25 cellular contexts compared by ENCODE assay signal in genomic region chr19:43510713-43511112, GRCh38. TPM values are rescaled to one million over a fixed set of nuclear protein-coding genes. Genes with fewer than 3 reads are reported as not detected.
DNase-seq lines count a peak whose midpoint lies in the region; ATAC-seq and TF ChIP-seq lines count a peak whose summit lies in the region.
"Had no signal": no experiment of that assay in that cellular context is flagged by ENCODE, and none has a peak within 500 bp of the region (broad histone marks: within the 10 kb centered on the region; RNA-seq: fewer than 3 reads in every experiment).

No MANE protein-coding gene starts in this region.

- intact Hi-C loops in activated naive CD4-positive, alpha-beta T cell treated with anti-CD3 and anti-CD28 coated beads for 36 hours (cut with micrococcal nuclease) = no loop called here

- no peaks in the 10 kb centered on the region for H3K27me3 ChIP-seq in CD4-positive, CD25-positive, alpha-beta regulatory T cell (ENCODE audit: control insufficient read depth, insufficient read depth, low read length)
- H3K27me3 ChIP-seq: BLaER1 treated with 17β-estradiol and CSF1 and Interleukin-3, amounts not matched to agents 10 nM and 100 nM had no signal

- H3K9me3 Mint-ChIP-seq in CD4-positive, CD25-positive, alpha-beta regulatory T cell = no peaks in the 10 kb centered on the region
- no peaks in the 10 kb centered on the region for H3K9me3 Mint-ChIP-seq in effector memory CD8-positive, alpha-beta T cell
- H3K9me3 Mint-ChIP-seq in progenitor cell of endocrine pancreas (ENCODE audit: low read depth) = no peaks in the 10 kb centered on the region
- H3K9me3 Mint-ChIP-seq in activated naive CD4-positive, alpha-beta T cell treated with anti-CD3 and anti-CD28 coated beads for 36 hours = no peaks in the 10 kb centered on the region
- H3K9me3 Mint-ChIP-seq: CD8-positive, alpha-beta memory T cell had no signal

- H3K9me3 ChIP-seq in CD4-positive, CD25-positive, alpha-beta regulatory T cell (ENCODE audit: control insufficient read depth in 2 of 2, low read length in 2 of 2) = no peaks in the 10 kb centered on the region
- H3K9me3 ChIP-seq: A549; BLaER1 treated with 17β-estradiol and CSF1 and Interleukin-3, amounts not matched to agents 10 nM and 100 nM had no signal

- peaks cover 21% of the 10 kb centered on the region for H3K36me3 Mint-ChIP-seq in CD4-positive, CD25-positive, alpha-beta regulatory T cell
- peaks cover 32% of the 10 kb centered on the region for H3K36me3 Mint-ChIP-seq in effector memory CD8-positive, alpha-beta T cell (ENCODE audit: insufficient read depth)
- H3K36me3 Mint-ChIP-seq in progenitor cell of endocrine pancreas (ENCODE audit: insufficient read depth) = peaks cover 10% of the 10 kb centered on the region
- H3K36me3 Mint-ChIP-seq in activated naive CD4-positive, alpha-beta T cell treated with anti-CD3 and anti-CD28 coated beads for 36 hours (ENCODE audit: low read depth) = peaks cover 16% of the 10 kb centered on the region

- H3K4me1 ChIP-seq in CD4-positive, CD25-positive, alpha-beta regulatory T cell (ENCODE audit: control insufficient read depth, insufficient read depth, low read length, poor library complexity, severe bottlenecking) = peaks cover 4% of the 10 kb centered on the region
- H3K4me1 ChIP-seq: A549 had no signal

- H3K27ac ChIP-seq in CD4-positive, CD25-positive, alpha-beta regulatory T cell (ENCODE audit: insufficient read depth, low read length, poor library complexity, severe bottlenecking) = no peak overlapping the region
- H3K27ac ChIP-seq: 22Rv1, A549, C4-2B had no signal

- CTCF ChIA-PET in activated naive CD4-positive, alpha-beta T cell treated with anti-CD3 and anti-CD28 coated beads for 36 hours (lab: Charles Lee) = interaction anchor here (1.0 to 1.8 kb wide), 3 partner anchors 9 to 63 kb away, joined by 3 to 12 read pairs (median 8); no protein-coding TSS in a partner anchor

- peaks cover 2 to 7% (median 5%) of the 10 kb centered on the region in 4 donors for H3K4me1 Mint-ChIP-seq in CD4-positive, CD25-positive, alpha-beta regulatory T cell
- peaks cover 0 to 1% of the 10 kb centered on the region in 2 donors for H3K4me1 Mint-ChIP-seq in effector memory CD8-positive, alpha-beta T cell (ENCODE audit: low read depth in 2 of 2)
- no peaks in the 10 kb centered on the region for H3K4me1 Mint-ChIP-seq in progenitor cell of endocrine pancreas (ENCODE audit: low read depth)
- H3K4me1 Mint-ChIP-seq in activated naive CD4-positive, alpha-beta T cell treated with anti-CD3 and anti-CD28 coated beads for 36 hours (ENCODE audit: low read depth) = no peaks in the 10 kb centered on the region
- H3K4me1 Mint-ChIP-seq: B cell had no signal

- TF ChIP-seq CTCF in progenitor cell of endocrine pancreas (IDR thresholded peaks at IDR 0.05; ENCODE audit: unreplicated experiment) = no peak

- no peak overlapping the region for H3K4me3 ChIP-seq in CD4-positive, CD25-positive, alpha-beta regulatory T cell (ENCODE audit: low read depth, low read length)
- H3K4me3 ChIP-seq: A549; BLaER1 treated with 17β-estradiol and CSF1 and Interleukin-3, amounts not matched to agents 10 nM and 100 nM; GM12878 had no signal

- ATAC-seq in CD4-positive, CD25-positive, alpha-beta regulatory T cell (ENCODE audit: low read depth in 2 of 2) = no peak
- no peak for ATAC-seq in effector memory CD8-positive, alpha-beta T cell (replicated peaks)
- ATAC-seq: A549, GM12878 had no signal

- H3K36me3 ChIP-seq in CD4-positive, CD25-positive, alpha-beta regulatory T cell (ENCODE audit: control insufficient read depth, insufficient read depth, low read length) = peaks cover 11% of the 10 kb centered on the region

- no peak for DNase-seq in CD4-positive, CD25-positive, alpha-beta regulatory T cell
- no peak for DNase-seq in effector memory CD8-positive, alpha-beta T cell
- DNase-seq in progenitor cell of endocrine pancreas (ENCODE audit: low spot score, unreplicated experiment) (no peak), NCI-H69 (lab: John Stamatoyannopoulos, UW) (no peak)
- no peak for DNase-seq in activated naive CD4-positive, alpha-beta T cell treated with anti-CD3 and anti-CD28 coated beads for 36 hours
- DNase-seq: AML-193; CD4-positive, alpha-beta memory T cell; CD8-positive, alpha-beta memory T cell; COR-L47; DMS 273 treated with DMSO at 0.1 percent for 48 hours; DMS153; DMS53; DMS79; DND-41; EL; GDM1 had no signal

- no peaks in the 10 kb centered on the region for H3K27me3 Mint-ChIP-seq in CD4-positive, CD25-positive, alpha-beta regulatory T cell
- no peaks in the 10 kb centered on the region for H3K27me3 Mint-ChIP-seq in effector memory CD8-positive, alpha-beta T cell
- no peaks in the 10 kb centered on the region for H3K27me3 Mint-ChIP-seq in progenitor cell of endocrine pancreas
- H3K27me3 Mint-ChIP-seq in activated naive CD4-positive, alpha-beta T cell treated with anti-CD3 and anti-CD28 coated beads for 36 hours (ENCODE audit: low read depth) = no peaks in the 10 kb centered on the region
- H3K27me3 Mint-ChIP-seq: B cell; CD4-positive, alpha-beta memory T cell; CD8-positive, alpha-beta memory T cell had no signal

- H3K27ac Mint-ChIP-seq in CD4-positive, CD25-positive, alpha-beta regulatory T cell = peak overlapping the region in 2 of 3 donors; percentile 36 to 74
- peak overlapping the region; percentile 49 for H3K27ac Mint-ChIP-seq in effector memory CD8-positive, alpha-beta T cell
- peak overlapping the region; percentile 73 for H3K27ac Mint-ChIP-seq in progenitor cell of endocrine pancreas
- no peak overlapping the region for H3K27ac Mint-ChIP-seq in activated naive CD4-positive, alpha-beta T cell treated with anti-CD3 and anti-CD28 coated beads for 36 hours
- H3K27ac Mint-ChIP-seq: B cell had no signal

- peak overlapping the region in 1 of 4 donors; percentile 67 for H3K4me3 Mint-ChIP-seq in CD4-positive, CD25-positive, alpha-beta regulatory T cell
- H3K4me3 Mint-ChIP-seq in effector memory CD8-positive, alpha-beta T cell = no peak overlapping the region
- H3K4me3 Mint-ChIP-seq in progenitor cell of endocrine pancreas (ENCODE audit: low read depth) = no peak overlapping the region
- H3K4me3 Mint-ChIP-seq in activated naive CD4-positive, alpha-beta T cell treated with anti-CD3 and anti-CD28 coated beads for 36 hours = no peak overlapping the region
- H3K4me3 Mint-ChIP-seq: B cell; CD4-positive, alpha-beta memory T cell; CD8-positive, alpha-beta memory T cell had no signal

RNA-seq across cellular contexts. Expression of gene PHLDB3, which starts 6.2 kb away (rescaled TPM):
- total RNA-seq in CD4-positive, CD25-positive, alpha-beta regulatory T cell = 64.1 TPM
- 1 to 10 TPM; 1.5 to 4.4 (median 3.6) TPM for polyA plus RNA-seq in CD4-positive, CD25-positive, alpha-beta regulatory T cell
- total RNA-seq in progenitor cell of endocrine pancreas = 20.3 and 23.4 TPM in 2 replicates
- 10 to 100 TPM; 12.9 to 14.9 TPM for total RNA-seq in activated naive CD4-positive, alpha-beta T cell treated with anti-CD3 and anti-CD28 coated beads for 36 hours

RNA-seq across cellular contexts. Expression of gene ETHE1, which starts 16.3 kb away (rescaled TPM):
- 22.8 TPM for total RNA-seq in CD4-positive, CD25-positive, alpha-beta regulatory T cell
- 10 to 100 TPM; 55.1 to 73.5 (median 64.4) TPM for polyA plus RNA-seq in CD4-positive, CD25-positive, alpha-beta regulatory T cell
- 24.4 and 28.0 TPM in 2 replicates for total RNA-seq in progenitor cell of endocrine pancreas
- 10 to 100 TPM; 62.1 to 64.4 TPM for total RNA-seq in activated naive CD4-positive, alpha-beta T cell treated with anti-CD3 and anti-CD28 coated beads for 36 hours

RNA-seq across cellular contexts. Expression of gene ZNF575, which starts 22.3 kb away (rescaled TPM):
- total RNA-seq in CD4-positive, CD25-positive, alpha-beta regulatory T cell = 3.3 TPM
- polyA plus RNA-seq in CD4-positive, CD25-positive, alpha-beta regulatory T cell = 1 to 10 TPM in 3 of 4 donors, under 1 TPM in 1; 0.83 to 1.6 (median 1.3) TPM
- 0.60 and 0.74 TPM in 2 replicates for total RNA-seq in progenitor cell of endocrine pancreas
- total RNA-seq in activated naive CD4-positive, alpha-beta T cell treated with anti-CD3 and anti-CD28 coated beads for 36 hours = 1 to 10 TPM; 3.1 to 5.2 TPM
- total RNA-seq: Daoy, G401 had no signal

RNA-seq across cellular contexts. Expression of gene LYPD3, which starts 45.3 kb away (rescaled TPM):
- total RNA-seq in CD4-positive, CD25-positive, alpha-beta regulatory T cell = 12.7 TPM
- polyA plus RNA-seq in CD4-positive, CD25-positive, alpha-beta regulatory T cell = 1 to 10 TPM; 1.8 to 6.5 (median 4.3) TPM
- total RNA-seq in progenitor cell of endocrine pancreas = 0.47 and 0.60 TPM in 2 replicates
- 1 to 10 TPM; 1.5 to 1.6 TPM for total RNA-seq in activated naive CD4-positive, alpha-beta T cell treated with anti-CD3 and anti-CD28 coated beads for 36 hours
- total RNA-seq: A172, G401 had no signal
